ENCODE assay signal across 22 cellular contexts in genomic region chr1:237237721-237238120, GRCh38.
A peak's percentile ranks its signal among the peaks of the same experiment; 100 is the strongest.
DNase-seq lines count a peak whose midpoint lies in the region; ATAC-seq, FAIRE-seq and TF ChIP-seq lines count a peak whose summit lies in the region.
"Had no signal": no experiment of that assay in that cellular context is flagged by ENCODE, and none has a peak within 500 bp of the region (broad histone marks: within the 10 kb centered on the region; RNA-seq: fewer than 3 reads in every experiment).

No MANE protein-coding gene starts in this region.

- no peaks in the 10 kb centered on the region for H3K4me1 ChIP-seq in HepG2 (ENCODE audit: insufficient read depth, low read length)
- no peaks in the 10 kb centered on the region for H3K4me1 ChIP-seq in right lobe of liver
- H3K4me1 ChIP-seq in thyroid gland = peaks cover 30 to 39% of the 10 kb centered on the region in 2 donors
- H3K4me1 ChIP-seq: BLaER1, Caco-2 had no signal

- in situ Hi-C loops in HepG2 (cut with HindIII; ENCODE audit: extremely low pct_ligation_motif_present, low pct_unique_long_range_greater_than_20kb) = no loop called here

- H3K36me3 ChIP-seq in HepG2 (replicated peaks in 1 of 2; ENCODE audit: control insufficient read depth in 1 of 2, insufficient read depth in 2 of 2, low read length in 2 of 2) = no peaks in the 10 kb centered on the region
- no peaks in the 10 kb centered on the region for H3K36me3 ChIP-seq in right lobe of liver
- no peaks in the 10 kb centered on the region for H3K36me3 ChIP-seq in thyroid gland
- H3K36me3 ChIP-seq: BLaER1 had no signal

- FAIRE-seq in HepG2 (lab: Jason Lieb, UNC) = no peak
- FAIRE-seq: A204.1, G401.6, GM12892 had no signal

- H3K4me3 Mint-ChIP-seq in activated T-cell treated with anti-CD3 and anti-CD28 coated beads, Interleukin-2, amount 50 U/mL, for 72 hours = no peak overlapping the region
- H3K4me3 Mint-ChIP-seq in activated T-cell treated with anti-CD3 and anti-CD28 coated beads, Interleukin-2, amount 50 U/mL, for 24 hours = no peak overlapping the region
- H3K4me3 Mint-ChIP-seq: B cell; CD4-positive, CD25-positive, alpha-beta regulatory T cell; CD8-positive, alpha-beta T cell; H9; HFFc6 had no signal

- no peak for TF ChIP-seq RAD21 in HepG2 (CRISPR knock-in tag; IDR thresholded peaks at IDR 0.05)

- H3K36me3 Mint-ChIP-seq in activated T-cell treated with anti-CD3 and anti-CD28 coated beads, Interleukin-2, amount 50 U/mL, for 72 hours (ENCODE audit: insufficient read depth in 2 of 2) = no peaks in the 10 kb centered on the region
- no peaks in the 10 kb centered on the region for H3K36me3 Mint-ChIP-seq in activated T-cell treated with anti-CD3 and anti-CD28 coated beads, Interleukin-2, amount 50 U/mL, for 24 hours (ENCODE audit: low read depth)
- H3K36me3 Mint-ChIP-seq: CD4-positive, CD25-positive, alpha-beta regulatory T cell; CD8-positive, alpha-beta T cell had no signal

- H3K4me3 ChIP-seq in HepG2 (replicated peaks in 1 of 3; ENCODE audit: insufficient read depth in 1 of 3, low read depth in 2 of 3, low read length in 3 of 3) = no peak overlapping the region
- no peak overlapping the region for H3K4me3 ChIP-seq in right lobe of liver
- no peak overlapping the region for H3K4me3 ChIP-seq in thyroid gland (replicated peaks in 1 of 3)
- H3K4me3 ChIP-seq: BLaER1, GM23248 had no signal

- intact Hi-C loops in HepG2 (cut with micrococcal nuclease; ENCODE audit: unreplicated experiment) = no loop called here
- intact Hi-C loops in right lobe of liver (cut with DNase I) = no loop called here
- intact Hi-C loops in thyroid gland (cut with DNase I) = loop anchor here (10.0 kb wide), 1 partner anchor 193 kb away; the partner anchor contains the start of gene RYR2

- H3K27me3 ChIP-seq in HepG2 (ENCODE audit: control insufficient read depth in 1 of 2, insufficient read depth in 2 of 2, low read length in 2 of 2) (no peaks in the 10 kb centered on the region), right lobe of liver (no peaks in the 10 kb centered on the region), thyroid gland (no peaks in the 10 kb centered on the region)
- H3K27me3 ChIP-seq: BLaER1 had no signal

- H3K9me3 ChIP-seq in HepG2 (ENCODE audit: low read length) (no peaks in the 10 kb centered on the region), right lobe of liver (no peaks in the 10 kb centered on the region), thyroid gland (no peaks in the 10 kb centered on the region)
- H3K9me3 ChIP-seq: BLaER1, Caco-2 had no signal

- TF ChIP-seq CTCF in HepG2 (CRISPR knock-in tag; IDR thresholded peaks at IDR 0.05) (no peak), right lobe of liver (IDR thresholded peaks at IDR 0.05) (no peak), thyroid gland (IDR thresholded peaks at IDR 0.05) (no peak)

- no TSS peak for BruUV-seq in HepG2 (replicated peaks; lab: Mats Ljungman, UMichigan)

- CTCF ChIA-PET in HepG2 (lab: Yijun Ruan, JAX; ENCODE audit: low intra/inter-chr PET ratio, low total read pairs) = no interaction called here

- no peaks in the 10 kb centered on the region for H3K79me2 ChIP-seq in HepG2 (ENCODE audit: insufficient read depth, low read length)

- WGBS in HepG2 (ENCODE audit: low lambda C conversion rate) = 28% methylated on average over 3 of the region's 3 CpGs
- 51% methylated on average over 3 of the region's 3 CpGs for WGBS in right lobe of liver (ENCODE audit: insufficient coverage, low coverage, low lambda C conversion rate, missing lambda C conversion rate)
- 79 to 83% methylated on average over 3 of the region's 3 CpGs for WGBS in thyroid gland, 2 donors

- POLR2A ChIA-PET in HepG2 (lab: Yijun Ruan, JAX) = no interaction called here

- DNase-seq in activated T-cell treated with anti-CD3 and anti-CD28 coated beads, Interleukin-2, amount 50 U/mL, for 72 hours = no peak
- no peak for DNase-seq in activated T-cell treated with anti-CD3 and anti-CD28 coated beads, Interleukin-2, amount 50 U/mL, for 24 hours
- DNase-seq in HepG2 (ENCODE audit: low spot score) (no peak), right lobe of liver (no peak), thyroid gland (no peak), amniotic stem cell (lab: John Stamatoyannopoulos, UW) (no peak)
- DNase-seq: Caco-2; CD4-positive, CD25-positive, alpha-beta regulatory T cell; CD8-positive, alpha-beta T cell; DMS153; DND-41; GM23248; H9; HFFc6 had no signal

- no peak overlapping the region for H3K9ac ChIP-seq in HepG2 (ENCODE audit: insufficient read depth, low read depth, low read length)
- H3K9ac ChIP-seq: BLaER1, GM23248 had no signal

- peaks cover 8% of the 10 kb centered on the region for H3K27me3 Mint-ChIP-seq in activated T-cell treated with anti-CD3 and anti-CD28 coated beads, Interleukin-2, amount 50 U/mL, for 72 hours (ENCODE audit: low read depth)
- peaks cover 10% of the 10 kb centered on the region for H3K27me3 Mint-ChIP-seq in activated T-cell treated with anti-CD3 and anti-CD28 coated beads, Interleukin-2, amount 50 U/mL, for 24 hours
- H3K27me3 Mint-ChIP-seq: B cell had no signal

- H3K27ac ChIP-seq in HepG2 (ENCODE audit: extremely low read length, insufficient read depth, low read length) (no peak overlapping the region), right lobe of liver (no peak overlapping the region), thyroid gland (peak overlapping the region; percentile 15 to 58 (median 26))
- H3K27ac ChIP-seq: 22Rv1, BLaER1, C4-2B, GM23248 had no signal

- TF ChIP-seq EP300 in HepG2 (IDR thresholded peaks at IDR 0.05; ENCODE audit: low read depth in 2 of 2, low read length in 2 of 2) (no peak), HepG2 (CRISPR knock-in tag; IDR thresholded peaks at IDR 0.05; ENCODE audit: borderline replicate concordance) (no peak)

- no peak for TF ChIP-seq POLR2A in HepG2 (IDR thresholded peaks at IDR 0.05; ENCODE audit: insufficient read depth in 1 of 2, low read depth in 2 of 2, low read length in 2 of 2)
- no peak for TF ChIP-seq POLR2A in right lobe of liver (IDR thresholded peaks at IDR 0.05)
- no peak for TF ChIP-seq POLR2A in thyroid gland (IDR thresholded peaks at IDR 0.05)

- no peak for ATAC-seq in activated T-cell treated with anti-CD3 and anti-CD28 coated beads, Interleukin-2, amount 50 U/mL, for 72 hours (replicated peaks in 1 of 2)
- ATAC-seq in HepG2 (no peak), right lobe of liver (no peak)
- ATAC-seq: CD8-positive, alpha-beta T cell; HCT116 had no signal

- H3K27ac Mint-ChIP-seq in activated T-cell treated with anti-CD3 and anti-CD28 coated beads, Interleukin-2, amount 50 U/mL, for 72 hours = peak overlapping the region; percentile 31
- H3K27ac Mint-ChIP-seq in activated T-cell treated with anti-CD3 and anti-CD28 coated beads, Interleukin-2, amount 50 U/mL, for 24 hours = no peak overlapping the region
- H3K27ac Mint-ChIP-seq: B cell; CD4-positive, CD25-positive, alpha-beta regulatory T cell; CD8-positive, alpha-beta T cell; HFFc6 had no signal

- H3K4me1 Mint-ChIP-seq in activated T-cell treated with anti-CD3 and anti-CD28 coated beads, Interleukin-2, amount 50 U/mL, for 72 hours (ENCODE audit: low read depth) = no peaks in the 10 kb centered on the region
- H3K4me1 Mint-ChIP-seq in activated T-cell treated with anti-CD3 and anti-CD28 coated beads, Interleukin-2, amount 50 U/mL, for 24 hours (ENCODE audit: low read depth) = no peaks in the 10 kb centered on the region
- H3K4me1 Mint-ChIP-seq: B cell; CD4-positive, CD25-positive, alpha-beta regulatory T cell had no signal

- no peaks in the 10 kb centered on the region for H3K9me3 Mint-ChIP-seq in activated T-cell treated with anti-CD3 and anti-CD28 coated beads, Interleukin-2, amount 50 U/mL, for 72 hours
- H3K9me3 Mint-ChIP-seq in activated T-cell treated with anti-CD3 and anti-CD28 coated beads, Interleukin-2, amount 50 U/mL, for 24 hours = no peaks in the 10 kb centered on the region
- H3K9me3 Mint-ChIP-seq: CD8-positive, alpha-beta T cell had no signal

- no peak overlapping the region for H3K4me2 ChIP-seq in HepG2 (ENCODE audit: low read depth, low read length)
- H3K4me2 ChIP-seq: BLaER1 had no signal

- H4K20me1 ChIP-seq in HepG2 (ENCODE audit: insufficient read depth, low read length) = no peaks in the 10 kb centered on the region
- H4K20me1 ChIP-seq: BLaER1 had no signal

- no peak overlapping the region for H2AFZ ChIP-seq in HepG2 (ENCODE audit: low read length)
- H2AFZ ChIP-seq: GM23248 had no signal

TF ChIP-seq in HepG2, 621 proteins besides CTCF, POLR2A, EP300 and RAD21:
- TF ChIP-seq USF2 (IDR thresholded peaks at IDR 0.05; ENCODE audit: low read depth, low read length) = no peak
- no peak for TF ChIP-seq USF2 (CRISPR knock-in tag; IDR thresholded peaks at IDR 0.05; ENCODE audit: borderline replicate concordance)
- peak; percentile 47 for TF ChIP-seq PCBP2 (optimal IDR thresholded peaks at IDR 0.05; ENCODE audit: low read depth, low read length, poor library complexity, severe bottlenecking)
- peak; percentile 59 for TF ChIP-seq HNRNPK (IDR thresholded peaks at IDR 0.05; ENCODE audit: low read depth, low read length, poor library complexity, severe bottlenecking)

Comparison
In these comparisons a context has a peak if more than half of its experiments do, and no peak if none do; other contexts are left out.
1. H3K27ac ChIP-seq: peak in thyroid gland (3 of 3); none in HepG2 (single experiment) and right lobe of liver (0 of 3).